8 cellular contexts compared by ENCODE assay signal in genomic region chr1:171486048-171486519, GRCh38. TPM values are rescaled to one million over a fixed set of nuclear protein-coding genes. Genes with fewer than 3 reads are reported as not detected.
DNase-seq lines count a peak whose midpoint lies in the region; ATAC-seq, FAIRE-seq and TF ChIP-seq lines count a peak whose summit lies in the region.

No MANE protein-coding gene starts in this region.

- H2AK5ac ChIP-seq in mesendoderm (ENCODE audit: low read length): no peak overlapping the region

- no peaks in the 10 kb centered on the region for H3K9me3 ChIP-seq in A549

- H2BK5ac ChIP-seq in mesendoderm (ENCODE audit: low read length): peak overlapping the region; percentile 1

- H4K8ac ChIP-seq in mesendoderm (ENCODE audit: low read depth, low read length): no peak overlapping the region

- peaks cover 51% of the 10 kb centered on the region for H3K79me2 ChIP-seq in mesendoderm (ENCODE audit: control insufficient read depth, insufficient read depth, low read length)

- no peak for TF ChIP-seq RAD21 in A549 (conservative IDR thresholded peaks at IDR 0.05 in 1 of 2, IDR thresholded peaks at IDR 0.05 in 1 of 2)

- peaks cover 28% of the 10 kb centered on the region for H3K36me3 Mint-ChIP-seq in activated CD4-positive, alpha-beta T cell treated with anti-CD3 and anti-CD28 coated beads, Interleukin-2, amount 10 ng/mL, durations not matched to agents 7 days and 5 days (ENCODE audit: low read depth)

- H3K27me3 ChIP-seq in mesendoderm (ENCODE audit: insufficient read depth, low read length, poor library complexity): no peaks in the 10 kb centered on the region

- peak overlapping the region; percentile 91 for H3K27ac Mint-ChIP-seq in activated CD4-positive, alpha-beta T cell treated with anti-CD3 and anti-CD28 coated beads, Interleukin-2, amount 10 ng/mL, durations not matched to agents 7 days and 5 days

- no peak for FAIRE-seq in A549 (lab: Jason Lieb, UNC)

- TF ChIP-seq POLR2A in A549 (IDR thresholded peaks at IDR 0.05; ENCODE audit: low read length): no peak

- H3K9ac ChIP-seq in mesendoderm (ENCODE audit: low read length): peak overlapping the region; percentile 82

- WGBS in A549 (ENCODE audit: missing lambda C conversion rate): 1% methylated on average over 16 of the region's 17 CpGs
- no CpG with 5 or more reads among the region's 17 CpGs for WGBS in mesendoderm (ENCODE audit: extremely low coverage, insufficient coverage, low lambda C conversion rate)

- no peak overlapping the region for H4K5ac ChIP-seq in mesendoderm (ENCODE audit: low read length)

- no peaks in the 10 kb centered on the region for H3K79me1 ChIP-seq in mesendoderm (ENCODE audit: low read length)

- H3K27me3 Mint-ChIP-seq in activated CD4-positive, alpha-beta T cell treated with anti-CD3 and anti-CD28 coated beads, Interleukin-2, amount 10 ng/mL, durations not matched to agents 7 days and 5 days: no peaks in the 10 kb centered on the region

- no peak overlapping the region for H2BK120ac ChIP-seq in mesendoderm (ENCODE audit: low read depth, low read length)

- no peaks in the 10 kb centered on the region for H3K36me3 ChIP-seq in mesendoderm (ENCODE audit: control insufficient read depth, insufficient read depth, low read length)

- peak overlapping the region; percentile 92 for H3K56ac ChIP-seq in mesendoderm (ENCODE audit: low read length)

- H3K9me3 Mint-ChIP-seq in activated CD4-positive, alpha-beta T cell treated with anti-CD3 and anti-CD28 coated beads, Interleukin-2, amount 10 ng/mL, durations not matched to agents 7 days and 5 days: no peaks in the 10 kb centered on the region

- H3K4me3 ChIP-seq in A549: peak overlapping the region; percentile 79
- peak overlapping the region; percentile 48 for H3K4me3 ChIP-seq in mesendoderm (ENCODE audit: low read length)

- peaks cover 49% of the 10 kb centered on the region for H3K4me1 Mint-ChIP-seq in activated CD4-positive, alpha-beta T cell treated with anti-CD3 and anti-CD28 coated beads, Interleukin-2, amount 10 ng/mL, durations not matched to agents 7 days and 5 days

- H2BK15ac ChIP-seq in mesendoderm (replicated peaks; ENCODE audit: low read depth): no peak overlapping the region

- CTCF ChIA-PET in A549 (lab: Yijun Ruan, JAX): interaction anchor here (0.6 to 2.3 kb wide), 21 partner anchors 8 to 258 kb away, joined by 3 to 14 read pairs (median 5); no protein-coding TSS in a partner anchor
- CTCF ChIA-PET in activated CD4-positive, alpha-beta T cell treated with anti-CD3 and anti-CD28 coated beads, Interleukin-2, amount 10 ng/mL, durations not matched to agents 7 days and 5 days (lab: Charles Lee): interaction anchor here (0.7 to 3.1 kb wide), 13 partner anchors 9 to 110 kb away, joined by 3 to 22 read pairs (median 3); no protein-coding TSS in a partner anchor

- TF ChIP-seq CTCF in A549 (IDR thresholded peaks at IDR 0.05): no peak
- TF ChIP-seq CTCF in GM13977 (IDR thresholded peaks at IDR 0.05; ENCODE audit: extremely low read depth, insufficient read depth, missing control alignments): no peak

- peak overlapping the region; percentile 74 for H3K4ac ChIP-seq in mesendoderm (ENCODE audit: low read depth, low read length)

- no peak for TF ChIP-seq EP300 in A549 (IDR thresholded peaks at IDR 0.05)

- peak overlapping the region; percentile 64 for H3K18ac ChIP-seq in mesendoderm (ENCODE audit: low read length)

- H3K4me2 ChIP-seq in A549 (peak overlapping the region; percentile 89), mesendoderm (ENCODE audit: low read length) (peak overlapping the region; percentile 85)

- peak overlapping the region; percentile 97 for H3K4me3 Mint-ChIP-seq in activated CD4-positive, alpha-beta T cell treated with anti-CD3 and anti-CD28 coated beads, Interleukin-2, amount 10 ng/mL, durations not matched to agents 7 days and 5 days

- H3K27ac ChIP-seq in A549 (peak overlapping the region; percentile 92 to 98), mesendoderm (ENCODE audit: low read depth, low read length) (peak overlapping the region; percentile 82)

- peaks cover 27% of the 10 kb centered on the region for H3K4me1 ChIP-seq in A549
- peaks cover 2% of the 10 kb centered on the region for H3K4me1 ChIP-seq in mesendoderm (ENCODE audit: control insufficient read depth, low read depth, low read length)

- POLR2A ChIA-PET in A549 (lab: Yijun Ruan, JAX): interaction anchor here (1.2 to 2.0 kb wide), 4 partner anchors 12 to 48 kb away, joined by 3 to 7 read pairs (median 4); no protein-coding TSS in a partner anchor
- POLR2A ChIA-PET in activated CD4-positive, alpha-beta T cell treated with anti-CD3 and anti-CD28 coated beads, Interleukin-2, amount 10 ng/mL, durations not matched to agents 7 days and 5 days (lab: Charles Lee): interaction anchor here (0.5 kb wide), 1 partner anchor 10 kb away, joined by 4 read pairs; no protein-coding TSS in a partner anchor

- in situ Hi-C loops in GM13977 (cut with MboI; ENCODE audit: low pct_unique_long_range_greater_than_20kb, low sequenced_read_pairs, unreplicated experiment): no loop called here

- DNase-seq in A549 (ENCODE audit: low read depth in 1 of 2, low spot score in 1 of 2) (peak; percentile 7 to 58), GM13977 (ENCODE audit: low spot score) (peak; percentile 40), NCI-H2227 (lab: John Stamatoyannopoulos, UW; ENCODE audit: unreplicated experiment) (peak; percentile 74), mesendoderm (peak; percentile 86)
- peak; percentile 78 for DNase-seq in activated CD4-positive, alpha-beta T cell treated with anti-CD3 and anti-CD28 coated beads, Interleukin-2, amount 10 ng/mL, durations not matched to agents 7 days and 5 days
- peak; percentile 81 for DNase-seq in effector CD4-positive, alpha-beta T cell
- peak; percentile 50 to 59 for DNase-seq in stimulated activated CD8-positive, alpha-beta memory T cell treated with anti-CD3 and anti-CD28 coated beads, Interleukin-4, amount 100 ng/mL, for 4 hours (ENCODE audit: low read depth in 2 of 2, low spot score in 1 of 2)

- H3K23ac ChIP-seq in mesendoderm (ENCODE audit: low read length): no peak overlapping the region

- ATAC-seq in A549 (peak; percentile 28 to 72; a peak in 5 of 6 replicates), HG02970 (IDR thresholded peaks at IDR 0.05; ENCODE audit: low FRiP score, unreplicated experiment) (peak; percentile 34)

TF ChIP-seq in A549, 52 proteins besides CTCF, POLR2A, EP300 and RAD21:
- TF ChIP-seq PBX3 (IDR thresholded peaks at IDR 0.05): no peak
- TF ChIP-seq ESRRA (IDR thresholded peaks at IDR 0.05; ENCODE audit: borderline replicate concordance, low read length): no peak
- no peak for TF ChIP-seq HOXA7 (CRISPR knock-in tag; IDR thresholded peaks at IDR 0.05)
- no peak for TF ChIP-seq FOSL2 (IDR thresholded peaks at IDR 0.05)
- TF ChIP-seq FOSL2 (CRISPR knock-in tag; IDR thresholded peaks at IDR 0.05): no peak
- no peak for TF ChIP-seq RARB (CRISPR knock-in tag; IDR thresholded peaks at IDR 0.05)
- TF ChIP-seq MYC (IDR thresholded peaks at IDR 0.05; ENCODE audit: borderline replicate concordance, low read length): no peak
- TF ChIP-seq CBX2 (IDR thresholded peaks at IDR 0.05; ENCODE audit: borderline replicate concordance, low read depth): no peak
- no peak for TF ChIP-seq SMC3 (IDR thresholded peaks at IDR 0.05)
- no peak for TF ChIP-seq PHF8 (IDR thresholded peaks at IDR 0.05; ENCODE audit: borderline replicate concordance, low read depth)
- no peak for TF ChIP-seq MAX (IDR thresholded peaks at IDR 0.05)
- TF ChIP-seq, protein P1, sequence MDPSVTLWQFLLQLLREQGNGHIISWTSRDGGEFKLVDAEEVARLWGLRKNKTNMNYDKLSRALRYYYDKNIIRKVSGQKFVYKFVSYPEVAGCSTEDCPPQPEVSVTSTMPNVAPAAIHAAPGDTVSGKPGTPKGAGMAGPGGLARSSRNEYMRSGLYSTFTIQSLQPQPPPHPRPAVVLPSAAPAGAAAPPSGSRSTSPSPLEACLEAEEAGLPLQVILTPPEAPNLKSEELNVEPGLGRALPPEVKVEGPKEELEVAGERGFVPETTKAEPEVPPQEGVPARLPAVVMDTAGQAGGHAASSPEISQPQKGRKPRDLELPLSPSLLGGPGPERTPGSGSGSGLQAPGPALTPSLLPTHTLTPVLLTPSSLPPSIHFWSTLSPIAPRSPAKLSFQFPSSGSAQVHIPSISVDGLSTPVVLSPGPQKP (IDR thresholded peaks at IDR 0.05; ENCODE audit: low read depth, low read length): no peak
- TF ChIP-seq FOSB (CRISPR knock-in tag; IDR thresholded peaks at IDR 0.05): no peak
TF ChIP-seq in A549: peak in this region for 0.

RNA-seq across cellular contexts. Expression of gene PRRC2C, which starts 0.8 kb away (rescaled TPM):
- polyA plus RNA-seq in A549 (2011; rRNA removed): 96.3 and 139 TPM in 2 replicates
- 24.3 and 30.1 TPM in 2 replicates for polyA plus RNA-seq in A549 (2012; cell fraction: cytosol; rRNA removed)
- 52.6 and 74.8 TPM in 2 replicates for polyA plus RNA-seq in A549 (2012; cell fraction: nucleus; rRNA removed)
- 50.3 to 61.6 TPM (median 55.4 TPM) in 3 replicates for polyA plus RNA-seq in A549 (2017; fragmentation: RNase III; extraction: RNeasy Plus Mini Kit Qiagen cat#74134 plus additional on column Dnase treatment)
- 154 and 163 TPM in 2 replicates for polyA minus RNA-seq in A549 (2011; rRNA and poly(A)+ RNA removed)
- 100 to 1,000 TPM; 208 to 259 TPM for total RNA-seq in activated CD4-positive, alpha-beta T cell treated with anti-CD3 and anti-CD28 coated beads, Interleukin-2, amount 10 ng/mL, durations not matched to agents 7 days and 5 days
- 117 TPM for polyA plus RNA-seq in mesendoderm (2013, experiment 1 of 2)
- polyA plus RNA-seq in mesendoderm (2013, experiment 2 of 2): 113 TPM

Comparison
In these comparisons a context has a peak if more than half of its experiments do, and no peak if none do; other contexts are left out.
1. Peak in every context shown above with its lines: DNase-seq, ATAC-seq, H3K4me3 ChIP-seq and H3K27ac ChIP-seq.
2. DNase-seq: peak in every context shown above with its lines; median percentile 86 in mesendoderm; 81 in effector CD4-positive, alpha-beta T cell; 78 in activated CD4-positive, alpha-beta T cell treated with anti-CD3 and anti-CD28 coated beads, Interleukin-2, amount 10 ng/mL, durations not matched to agents 7 days and 5 days; 74 in NCI-H2227; 54 in stimulated activated CD8-positive, alpha-beta memory T cell treated with anti-CD3 and anti-CD28 coated beads, Interleukin-4, amount 100 ng/mL, for 4 hours; 40 in GM13977; 32 in A549.